ENCODE assay signal across 8 cellular contexts in genomic region chr12:132955094-132955932, GRCh38. TPM values are rescaled to one million over a fixed set of nuclear protein-coding genes. Genes with fewer than 3 reads are reported as not detected.
A peak's percentile ranks its signal among the peaks of the same experiment; 100 is the strongest.
DNase-seq lines count a peak whose midpoint lies in the region; ATAC-seq and TF ChIP-seq lines count a peak whose summit lies in the region.

No MANE protein-coding gene starts in this region.

- H4K20me1 ChIP-seq in KMS-11 (ENCODE audit: insufficient read depth) = no peaks in the 10 kb centered on the region

- peaks cover 15% of the 10 kb centered on the region for H3K4me1 Mint-ChIP-seq in activated CD8-positive, alpha-beta T cell treated with anti-CD3 and anti-CD28 coated beads, Interleukin-2, amount 10 ng/mL, durations not matched to agents 7 days and 5 days (ENCODE audit: low read depth)
- peaks cover 20 to 21% of the 10 kb centered on the region in 2 donors for H3K4me1 Mint-ChIP-seq in natural killer cell treated with Interleukin-12 subunit alpha and Interleukin-12 subunit beta and Interleukin-15 and Interleukin-18, amount 100 ng/mL, for 72 hours (ENCODE audit: low read depth in 2 of 2)

- H3K27me3 ChIP-seq in KMS-11 (ENCODE audit: insufficient read depth, low read depth) = no peaks in the 10 kb centered on the region

- no peaks in the 10 kb centered on the region for H3K79me2 ChIP-seq in KMS-11 (ENCODE audit: insufficient read depth, low read depth)

- H3K4me1 ChIP-seq in KMS-11 (ENCODE audit: low read depth, poor library complexity, severe bottlenecking) = no peaks in the 10 kb centered on the region

- peaks cover 10% of the 10 kb centered on the region for H3K9me3 Mint-ChIP-seq in activated CD8-positive, alpha-beta T cell treated with anti-CD3 and anti-CD28 coated beads, Interleukin-2, amount 10 ng/mL, durations not matched to agents 7 days and 5 days (ENCODE audit: insufficient read depth)
- peaks cover 9% of the 10 kb centered on the region for H3K9me3 Mint-ChIP-seq in natural killer cell treated with Interleukin-12 subunit alpha and Interleukin-12 subunit beta and Interleukin-15 and Interleukin-18, amount 100 ng/mL, for 72 hours

- peaks cover 36% of the 10 kb centered on the region for H3K36me3 Mint-ChIP-seq in activated CD8-positive, alpha-beta T cell treated with anti-CD3 and anti-CD28 coated beads, Interleukin-2, amount 10 ng/mL, durations not matched to agents 7 days and 5 days (ENCODE audit: low read depth)
- H3K36me3 Mint-ChIP-seq in natural killer cell treated with Interleukin-12 subunit alpha and Interleukin-12 subunit beta and Interleukin-15 and Interleukin-18, amount 100 ng/mL, for 72 hours = peaks cover 11% of the 10 kb centered on the region

- no peaks in the 10 kb centered on the region for H3K36me3 ChIP-seq in KMS-11 (ENCODE audit: insufficient read depth)

- TF ChIP-seq CTCF in KMS-11 (conservative IDR thresholded peaks at IDR 0.05; ENCODE audit: low read depth, low read length) (no peak), fibroblast of the aortic adventitia (IDR thresholded peaks at IDR 0.05; ENCODE audit: insufficient read depth, low read length) (no peak)

- no peak overlapping the region for H3K9ac ChIP-seq in KMS-11

- peak; percentile 27 for ATAC-seq in GM21619 (IDR thresholded peaks at IDR 0.05; ENCODE audit: unreplicated experiment)
- peak; percentile 57 for ATAC-seq in activated CD8-positive, alpha-beta T cell treated with anti-CD3 and anti-CD28 coated beads, Interleukin-2, amount 10 ng/mL, durations not matched to agents 7 days and 5 days
- peak in 1 of 2 donors; percentile 51 for ATAC-seq in natural killer cell treated with Interleukin-12 subunit alpha and Interleukin-12 subunit beta and Interleukin-15 and Interleukin-18, amount 100 ng/mL, for 72 hours

- POLR2A ChIA-PET in activated CD8-positive, alpha-beta T cell treated with anti-CD3 and anti-CD28 coated beads, Interleukin-2, amount 10 ng/mL, durations not matched to agents 7 days and 5 days (lab: Charles Lee) = interaction anchor here (1.0 to 1.8 kb wide), 3 partner anchors 46 to 226 kb away, joined by 3 to 7 read pairs (median 4); no protein-coding TSS in a partner anchor

- no peak overlapping the region for H3K27ac ChIP-seq in KMS-11

- DNase-seq in NCI-H345 (lab: John Stamatoyannopoulos, UW) (peak; percentile 40), NCI-H345 treated with DMSO at 0.1 percent for 48 hours (lab: John Stamatoyannopoulos, UW; ENCODE audit: unreplicated experiment) (no peak), fibroblast of the aortic adventitia (ENCODE audit: low read depth) (peak; percentile 74), NCI-H1105 (lab: John Stamatoyannopoulos, UW) (no peak)
- DNase-seq in activated CD8-positive, alpha-beta T cell treated with anti-CD3 and anti-CD28 coated beads, Interleukin-2, amount 10 ng/mL, durations not matched to agents 7 days and 5 days = peak; percentile 33
- no peak for DNase-seq in natural killer cell treated with Interleukin-12 subunit alpha and Interleukin-12 subunit beta and Interleukin-15 and Interleukin-18, amount 100 ng/mL, for 72 hours (ENCODE audit: low spot score)

- CTCF ChIA-PET in activated CD8-positive, alpha-beta T cell treated with anti-CD3 and anti-CD28 coated beads, Interleukin-2, amount 10 ng/mL, durations not matched to agents 7 days and 5 days (lab: Charles Lee) = interaction anchor here (0.7 kb wide), 1 partner anchor 84 kb away, joined by 5 read pairs; no protein-coding TSS in a partner anchor

- no peak overlapping the region for H3K4me2 ChIP-seq in KMS-11

- H3K4me3 ChIP-seq in KMS-11 (IDR thresholded peaks at IDR 0.05; ENCODE audit: insufficient read depth, low read depth, low read length) (no peak overlapping the region), fibroblast of the aortic adventitia (ENCODE audit: low read depth, low read length) (peak overlapping the region; percentile 89)

- peak overlapping the region; percentile 84 for H3K4me3 Mint-ChIP-seq in activated CD8-positive, alpha-beta T cell treated with anti-CD3 and anti-CD28 coated beads, Interleukin-2, amount 10 ng/mL, durations not matched to agents 7 days and 5 days
- H3K4me3 Mint-ChIP-seq in natural killer cell treated with Interleukin-12 subunit alpha and Interleukin-12 subunit beta and Interleukin-15 and Interleukin-18, amount 100 ng/mL, for 72 hours = peak overlapping the region; percentile 97

- H3K27me3 Mint-ChIP-seq in activated CD8-positive, alpha-beta T cell treated with anti-CD3 and anti-CD28 coated beads, Interleukin-2, amount 10 ng/mL, durations not matched to agents 7 days and 5 days (ENCODE audit: low read depth) = no peaks in the 10 kb centered on the region
- H3K27me3 Mint-ChIP-seq in natural killer cell treated with Interleukin-12 subunit alpha and Interleukin-12 subunit beta and Interleukin-15 and Interleukin-18, amount 100 ng/mL, for 72 hours = no peaks in the 10 kb centered on the region

- H3K27ac Mint-ChIP-seq in activated CD8-positive, alpha-beta T cell treated with anti-CD3 and anti-CD28 coated beads, Interleukin-2, amount 10 ng/mL, durations not matched to agents 7 days and 5 days = peak overlapping the region; percentile 86
- peak overlapping the region; percentile 80 to 88 for H3K27ac Mint-ChIP-seq in natural killer cell treated with Interleukin-12 subunit alpha and Interleukin-12 subunit beta and Interleukin-15 and Interleukin-18, amount 100 ng/mL, for 72 hours

- peak overlapping the region; percentile 26; the same call in 1 of the 2 replicates for H2AFZ ChIP-seq in KMS-11 (ENCODE audit: low read depth)

RNA-seq across cellular contexts. Expression of gene ZNF605, which starts 0.8 kb away (rescaled TPM):
- 1 to 10 TPM; 9.6 to 9.9 TPM for total RNA-seq in activated CD8-positive, alpha-beta T cell treated with anti-CD3 and anti-CD28 coated beads, Interleukin-2, amount 10 ng/mL, durations not matched to agents 7 days and 5 days
- total RNA-seq in fibroblast of the aortic adventitia (ENCODE audit: low replicate concordance) = 14.6 and 18.3 TPM in 2 replicates
- total RNA-seq in natural killer cell treated with Interleukin-12 subunit alpha and Interleukin-12 subunit beta and Interleukin-15 and Interleukin-18, amount 100 ng/mL, for 72 hours = 1 to 10 TPM; 6.7 to 7.5 TPM

RNA-seq across cellular contexts. Expression of gene ZNF26, which starts 30.9 kb away (rescaled TPM):
- total RNA-seq in activated CD8-positive, alpha-beta T cell treated with anti-CD3 and anti-CD28 coated beads, Interleukin-2, amount 10 ng/mL, durations not matched to agents 7 days and 5 days = 10 to 100 TPM; 19.5 to 20.8 TPM
- 14.0 and 27.6 TPM in 2 replicates for total RNA-seq in fibroblast of the aortic adventitia (ENCODE audit: low replicate concordance)
- 10 to 100 TPM; 24.1 to 27.3 TPM for total RNA-seq in natural killer cell treated with Interleukin-12 subunit alpha and Interleukin-12 subunit beta and Interleukin-15 and Interleukin-18, amount 100 ng/mL, for 72 hours

Comparison
In these comparisons a context has a peak if more than half of its experiments do, and no peak if none do; other contexts are left out.
1. DNase-seq: peak in NCI-H345 (single experiment), activated CD8-positive, alpha-beta T cell treated with anti-CD3 and anti-CD28 coated beads, Interleukin-2, amount 10 ng/mL, durations not matched to agents 7 days and 5 days (single experiment) and fibroblast of the aortic adventitia (single experiment); none in NCI-H345 treated with DMSO at 0.1 percent for 48 hours (single experiment), natural killer cell treated with Interleukin-12 subunit alpha and Interleukin-12 subunit beta and Interleukin-15 and Interleukin-18, amount 100 ng/mL, for 72 hours (single experiment) and NCI-H1105 (single experiment).